20 cellular contexts compared by ENCODE assay signal in genomic region chr16:83335076-83335475, GRCh38.
"Had no signal": no experiment of that assay in that cellular context is flagged by ENCODE, and none has a peak within 500 bp of the region (broad histone marks: within the 10 kb centered on the region; RNA-seq: fewer than 3 reads in every experiment).

No MANE protein-coding gene starts in this region.

- H3K27ac ChIP-seq: RWPE1 had no signal

- ATAC-seq: Panc1, PC-3 had no signal

- DNase-seq: Karpas-422, KG1, NCI-H1092, NCI-H1105 treated with DMSO at 0.1 percent for 48 hours, NCI-H1417 treated with DMSO at 0.1 percent for 48 hours, NCI-H146, NCI-H1694 treated with DMSO at 0.1 percent for 48 hours, NCI-H1930, NCI-H2081 treated with DMSO at 0.1 percent for 48 hours, NCI-H2171, NCI-H226, NCI-H446, NCI-H510A, NCI-H524 treated with DMSO at 0.1 percent for 48 hours, NCI-H69, NCI-H774, PC-3, SHP77 had no signal
